In the genomic region with DNA sequence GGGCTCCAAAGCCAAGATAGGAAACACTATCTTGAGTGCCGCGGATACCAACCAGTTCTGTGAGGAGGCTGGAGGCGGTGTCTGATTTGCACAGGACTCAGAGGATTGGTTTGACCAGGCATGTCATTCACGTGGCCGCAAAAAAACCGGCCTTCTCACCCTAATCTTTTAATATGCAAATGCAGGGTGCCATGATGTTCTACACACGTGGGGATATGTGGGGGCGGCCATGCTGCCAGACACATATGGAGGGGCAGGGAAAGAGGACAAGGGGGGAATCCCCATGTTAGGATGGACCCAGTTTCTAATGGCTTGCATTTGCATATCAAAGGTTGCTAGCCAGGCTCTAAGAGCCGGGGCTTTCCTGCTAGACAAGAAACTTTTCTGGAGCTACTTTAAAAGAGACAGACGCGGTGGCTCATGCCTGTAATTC, we compare ENCODE assay signal across 8 cellular contexts.
A peak's percentile ranks its signal among the peaks of the same experiment; 100 is the strongest.
DNase-seq lines count a peak whose midpoint lies in the region; ATAC-seq, FAIRE-seq and TF ChIP-seq lines count a peak whose summit lies in the region.

No MANE protein-coding gene starts in this region.

- no peak for DNase-seq in mammary epithelial cell
- DNase-seq in HepG2 (ENCODE audit: low spot score): no peak
- DNase-seq in cerebellar nuclear complex (lab: John Stamatoyannopoulos, UW): no peak
- no peak for DNase-seq in AG08396 (ENCODE audit: low spot score)

- no peak for FAIRE-seq in HepG2 (lab: Jason Lieb, UNC)

- H3K4me2 ChIP-seq in DOHH2 (ENCODE audit: low read length) (peak overlapping the region; percentile 28), mammary epithelial cell (ENCODE audit: insufficient read depth, low read depth, low read length) (peak overlapping the region; percentile 46), parathyroid adenoma (ENCODE audit: low read length) (no peak overlapping the region), HepG2 (ENCODE audit: low read depth, low read length) (no peak overlapping the region)

- no TSS peak for BruUV-seq in mammary epithelial cell (replicated peaks; lab: Mats Ljungman, UMichigan)
- BruUV-seq in HepG2 (replicated peaks; lab: Mats Ljungman, UMichigan): no TSS peak

- H3K36me3 ChIP-seq in DOHH2 (ENCODE audit: control insufficient read depth, low read length) (no peaks in the 10 kb centered on the region), mammary epithelial cell (ENCODE audit: insufficient read depth, low read length) (no peaks in the 10 kb centered on the region), parathyroid adenoma (ENCODE audit: control insufficient read depth, insufficient read depth, low read length) (no peaks in the 10 kb centered on the region), HepG2 (replicated peaks in 1 of 2; ENCODE audit: control insufficient read depth in 1 of 2, insufficient read depth in 2 of 2, low read length in 2 of 2) (no peaks in the 10 kb centered on the region)

- ATAC-seq in GM19463 (IDR thresholded peaks at IDR 0.05; ENCODE audit: unreplicated experiment) (peak; percentile 89), HG03432 (IDR thresholded peaks at IDR 0.05; ENCODE audit: unreplicated experiment) (peak; percentile 90), HepG2 (no peak)

- H3K4me3 ChIP-seq in DOHH2 (ENCODE audit: low read length): no peak overlapping the region
- peak overlapping the region in 2 of 3 experiments; percentile 2 to 24 for H3K4me3 ChIP-seq in mammary epithelial cell (replicated peaks in 1 of 3; ENCODE audit: insufficient read depth in 1 of 3, low read depth in 2 of 3, low read length in 3 of 3)
- no peak overlapping the region for H3K4me3 ChIP-seq in parathyroid adenoma (ENCODE audit: low read depth, low read length)
- H3K4me3 ChIP-seq in HepG2 (replicated peaks in 1 of 3; ENCODE audit: insufficient read depth in 1 of 3, low read depth in 2 of 3, low read length in 3 of 3): no peak overlapping the region

- no peak for TF ChIP-seq EP300 in HepG2 (IDR thresholded peaks at IDR 0.05; ENCODE audit: low read depth in 2 of 2, low read length in 2 of 2)
- no peak for TF ChIP-seq EP300 in HepG2 (CRISPR knock-in tag; IDR thresholded peaks at IDR 0.05; ENCODE audit: borderline replicate concordance)

- in situ Hi-C loops in mammary epithelial cell (cut with MboI; ENCODE audit: low sequenced_read_pairs in 2 of 2): loop anchor here (10.0 kb wide), 1 partner anchor 463 kb away; no protein-coding TSS in a partner anchor
- in situ Hi-C loops in HepG2 (cut with HindIII; ENCODE audit: extremely low pct_ligation_motif_present, low pct_unique_long_range_greater_than_20kb): loop anchor here (10.0 kb wide), 1 partner anchor 463 kb away; no protein-coding TSS in a partner anchor

- intact Hi-C loops in mammary epithelial cell (cut with micrococcal nuclease) (loop anchor here (5.0 kb wide), 1 partner anchor 566 kb away; no protein-coding TSS in a partner anchor), HepG2 (cut with micrococcal nuclease; ENCODE audit: unreplicated experiment) (loop anchor here (5.0 kb wide), 1 partner anchor 461 kb away; no protein-coding TSS in a partner anchor)

- H2AFZ ChIP-seq in mammary epithelial cell (ENCODE audit: low read depth, low read length) (peak overlapping the region; percentile 71), parathyroid adenoma (peak overlapping the region; percentile 67), HepG2 (ENCODE audit: low read length) (no peak overlapping the region)

- H3F3A ChIP-seq in DOHH2 (ENCODE audit: control insufficient read depth, insufficient read depth): peaks cover 6% of the 10 kb centered on the region

- H3K79me2 ChIP-seq in DOHH2 (ENCODE audit: control insufficient read depth, low read length): no peaks in the 10 kb centered on the region
- H3K79me2 ChIP-seq in mammary epithelial cell (ENCODE audit: insufficient read depth, low read length): no peaks in the 10 kb centered on the region
- H3K79me2 ChIP-seq in parathyroid adenoma: no peaks in the 10 kb centered on the region
- H3K79me2 ChIP-seq in HepG2 (ENCODE audit: insufficient read depth, low read length): no peaks in the 10 kb centered on the region

- no peak for TF ChIP-seq RAD21 in HepG2 (CRISPR knock-in tag; IDR thresholded peaks at IDR 0.05)

- TF ChIP-seq CTCF in DOHH2 (IDR thresholded peaks at IDR 0.05; ENCODE audit: low read depth, low read length, poor library complexity, severe bottlenecking): no peak
- TF ChIP-seq CTCF in mammary epithelial cell (conservative IDR thresholded peaks at IDR 0.05 in 1 of 2, IDR thresholded peaks at IDR 0.05 in 1 of 2; ENCODE audit: extremely low read depth in 1 of 2, insufficient read depth in 1 of 2, low read depth in 1 of 2, low read length in 2 of 2): no peak
- TF ChIP-seq CTCF in parathyroid adenoma (IDR thresholded peaks at IDR 0.05): no peak
- no peak for TF ChIP-seq CTCF in HepG2 (CRISPR knock-in tag; IDR thresholded peaks at IDR 0.05)

- H3K9ac ChIP-seq in mammary epithelial cell (ENCODE audit: insufficient read depth, low read length) (no peak overlapping the region), parathyroid adenoma (no peak overlapping the region), HepG2 (ENCODE audit: insufficient read depth, low read depth, low read length) (no peak overlapping the region)

- WGBS in mammary epithelial cell (ENCODE audit: low coverage, missing lambda C conversion rate): 10% methylated on average over 10 of the region's 11 CpGs
- WGBS in HepG2 (ENCODE audit: low lambda C conversion rate): 70% methylated on average over 11 of the region's 11 CpGs

- H4K20me1 ChIP-seq in DOHH2 (ENCODE audit: control insufficient read depth, insufficient read depth, low read depth, low read length): no peaks in the 10 kb centered on the region
- no peaks in the 10 kb centered on the region for H4K20me1 ChIP-seq in mammary epithelial cell (ENCODE audit: insufficient read depth, low read length)
- no peaks in the 10 kb centered on the region for H4K20me1 ChIP-seq in HepG2 (ENCODE audit: insufficient read depth, low read length)

- POLR2A ChIA-PET in HepG2 (lab: Yijun Ruan, JAX): no interaction called here

- CTCF ChIA-PET in mammary epithelial cell (lab: Charles Lee; ENCODE audit: low non-redundant PET) (no interaction called here), HepG2 (lab: Yijun Ruan, JAX; ENCODE audit: low intra/inter-chr PET ratio, low total read pairs) (no interaction called here)

- H3K9me3 ChIP-seq in DOHH2 (ENCODE audit: control insufficient read depth, insufficient read depth, low read length) (no peaks in the 10 kb centered on the region), mammary epithelial cell (replicated peaks; ENCODE audit: insufficient read depth, low read length) (no peaks in the 10 kb centered on the region), parathyroid adenoma (ENCODE audit: control insufficient read depth, low read length) (no peaks in the 10 kb centered on the region), HepG2 (ENCODE audit: low read length) (no peaks in the 10 kb centered on the region)

- no peak for TF ChIP-seq POLR2A in HepG2 (IDR thresholded peaks at IDR 0.05; ENCODE audit: insufficient read depth in 1 of 2, low read depth in 2 of 2, low read length in 2 of 2)

- dilution Hi-C loops in mammary epithelial cell (cut with HindIII; ENCODE audit: low sequenced_read_pairs): no loop called here

- H3K27me3 ChIP-seq in DOHH2 (ENCODE audit: control insufficient read depth, low read length): peaks cover 14% of the 10 kb centered on the region; the same call in 1 of the 2 replicates
- H3K27me3 ChIP-seq in mammary epithelial cell (ENCODE audit: insufficient read depth, low read length): peaks cover 3% of the 10 kb centered on the region
- peaks cover 4% of the 10 kb centered on the region for H3K27me3 ChIP-seq in parathyroid adenoma (ENCODE audit: control insufficient read depth, insufficient read depth, low read length)
- peaks cover 0 to 28% of the 10 kb centered on the region in 2 experiments; a peak in 2 of 5 replicates for H3K27me3 ChIP-seq in HepG2 (ENCODE audit: control insufficient read depth in 1 of 2, insufficient read depth in 2 of 2, low read length in 2 of 2)

- H3K27ac ChIP-seq in DOHH2 (ENCODE audit: low read depth, low read length) (no peak overlapping the region), mammary epithelial cell (ENCODE audit: insufficient read depth, low read depth, low read length) (no peak overlapping the region), parathyroid adenoma (no peak overlapping the region), HepG2 (ENCODE audit: extremely low read length, insufficient read depth, low read length) (no peak overlapping the region)

- H3K9me2 ChIP-seq in DOHH2 (replicated peaks; ENCODE audit: control insufficient read depth, low read length): no peaks in the 10 kb centered on the region

- H3K4me1 ChIP-seq in DOHH2 (ENCODE audit: control insufficient read depth, low read length) (peaks cover 60% of the 10 kb centered on the region), mammary epithelial cell (ENCODE audit: insufficient read depth, low read length) (no peaks in the 10 kb centered on the region), parathyroid adenoma (no peaks in the 10 kb centered on the region), HepG2 (ENCODE audit: insufficient read depth, low read length) (no peaks in the 10 kb centered on the region)

TF ChIP-seq in HepG2, 621 proteins besides CTCF, POLR2A, EP300 and RAD21 (continues in another document):
- no peak for TF ChIP-seq ARID4A (CRISPR knock-in tag; IDR thresholded peaks at IDR 0.05; ENCODE audit: borderline replicate concordance)

Comparison
In these comparisons a context has a peak if more than half of its experiments do, and no peak if none do; other contexts are left out.
1. H3K4me2 ChIP-seq: peak in DOHH2 (single experiment) and mammary epithelial cell (single experiment); none in parathyroid adenoma (single experiment) and HepG2 (single experiment).
2. H3K4me3 ChIP-seq: peak in mammary epithelial cell (2 of 3); none in DOHH2 (single experiment), parathyroid adenoma (single experiment) and HepG2 (0 of 3).